In the genomic region with DNA sequence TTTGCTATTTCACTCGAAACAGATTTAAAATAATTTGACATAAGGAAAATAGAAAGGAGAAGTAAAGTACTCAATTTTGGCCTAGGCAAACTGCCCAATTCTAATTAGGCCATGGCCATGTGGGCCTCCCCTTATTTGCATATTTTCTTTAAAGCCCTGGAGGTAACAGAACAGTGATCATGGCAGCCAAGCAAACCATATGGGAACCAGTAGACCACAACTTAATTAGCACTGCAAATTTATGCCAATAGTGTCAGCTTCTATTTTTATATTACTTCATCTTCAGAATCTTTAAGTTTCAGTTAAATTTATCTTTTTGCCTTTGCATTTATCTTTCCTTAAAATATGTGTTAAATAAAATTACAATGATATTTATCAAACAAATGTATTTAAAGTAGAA, we compare ENCODE assay signal across 14 cellular contexts.
"Had no signal": no experiment of that assay in that cellular context is flagged by ENCODE, and none has a peak within 500 bp of the region (broad histone marks: within the 10 kb centered on the region; RNA-seq: fewer than 3 reads in every experiment).

No MANE protein-coding gene starts in this region.

- DNase-seq: activated CD4-positive, alpha-beta memory T cell treated with anti-CD3 and anti-CD28 coated beads, Interleukin-2, amount 10 ng/mL, durations not matched to agents 7 days and 5 days; activated CD4-positive, alpha-beta T cell treated with anti-CD3 and anti-CD28 coated beads for 48 hours; activated effector memory CD4-positive, alpha-beta T cell treated with anti-CD3 and anti-CD28 coated beads, Interleukin-2, amount 50 U/mL, for 16 hours; activated naive CD4-positive, alpha-beta T cell treated with anti-CD3 and anti-CD28 coated beads, Interleukin-2, amount 50 U/mL, for 16 hours; activated naive CD8-positive, alpha-beta T cell treated with anti-CD3 and anti-CD28 coated beads, Interleukin-2, amount 50 U/mL, for 24 hours; activated T-cell treated with anti-CD3 and anti-CD28 coated beads, Interleukin-2, amount 50 U/mL, for 72 hours; effector CD4-positive, alpha-beta T cell; naive B cell; nucleus accumbens; right cardiac atrium; stimulated activated CD4-positive, alpha-beta T cell treated with anti-CD3 and anti-CD28 coated beads, Interleukin-4, amount 100 ng/mL, for 24 hours; stimulated activated naive CD8-positive, alpha-beta T cell treated with anti-CD3 and anti-CD28 coated beads, Interleukin-15, Interleukin-2, amounts not matched to agents 100 U/mL and 50 U/mL, for 24 hours; upper lobe of left lung had no signal

- FAIRE-seq: keratinocyte had no signal
